ENCODE assay signal across 1 cellular context in the genomic region with DNA sequence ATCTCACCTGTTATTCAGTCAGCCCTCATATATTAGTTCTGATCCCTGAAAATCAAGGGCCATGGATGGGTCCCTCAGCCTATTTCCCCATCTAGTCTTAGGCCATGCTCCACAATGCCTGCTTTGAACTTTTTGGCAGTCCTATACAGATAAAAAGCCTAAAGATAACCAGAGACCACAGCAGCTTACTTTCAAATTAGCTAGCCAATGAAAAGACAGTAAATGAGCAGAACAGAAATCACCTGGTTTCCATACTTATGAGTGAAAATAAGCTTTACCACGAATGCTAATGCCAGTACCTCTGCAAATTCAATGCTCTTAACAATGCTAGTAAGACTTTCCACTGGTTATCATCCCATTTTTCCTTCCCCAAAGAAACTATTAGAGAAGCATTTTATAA.
TF ChIP-seq lines count a peak whose summit lies in the region.

No MANE protein-coding gene starts in this region.

TF ChIP-seq in GM23338, 12 proteins besides CTCF, POLR2A, EP300 and RAD21 (continued from another document):
- TF ChIP-seq EZH2phosphoT487 (IDR thresholded peaks at IDR 0.05; ENCODE audit: unreplicated experiment) = no peak
